In the genomic region with DNA sequence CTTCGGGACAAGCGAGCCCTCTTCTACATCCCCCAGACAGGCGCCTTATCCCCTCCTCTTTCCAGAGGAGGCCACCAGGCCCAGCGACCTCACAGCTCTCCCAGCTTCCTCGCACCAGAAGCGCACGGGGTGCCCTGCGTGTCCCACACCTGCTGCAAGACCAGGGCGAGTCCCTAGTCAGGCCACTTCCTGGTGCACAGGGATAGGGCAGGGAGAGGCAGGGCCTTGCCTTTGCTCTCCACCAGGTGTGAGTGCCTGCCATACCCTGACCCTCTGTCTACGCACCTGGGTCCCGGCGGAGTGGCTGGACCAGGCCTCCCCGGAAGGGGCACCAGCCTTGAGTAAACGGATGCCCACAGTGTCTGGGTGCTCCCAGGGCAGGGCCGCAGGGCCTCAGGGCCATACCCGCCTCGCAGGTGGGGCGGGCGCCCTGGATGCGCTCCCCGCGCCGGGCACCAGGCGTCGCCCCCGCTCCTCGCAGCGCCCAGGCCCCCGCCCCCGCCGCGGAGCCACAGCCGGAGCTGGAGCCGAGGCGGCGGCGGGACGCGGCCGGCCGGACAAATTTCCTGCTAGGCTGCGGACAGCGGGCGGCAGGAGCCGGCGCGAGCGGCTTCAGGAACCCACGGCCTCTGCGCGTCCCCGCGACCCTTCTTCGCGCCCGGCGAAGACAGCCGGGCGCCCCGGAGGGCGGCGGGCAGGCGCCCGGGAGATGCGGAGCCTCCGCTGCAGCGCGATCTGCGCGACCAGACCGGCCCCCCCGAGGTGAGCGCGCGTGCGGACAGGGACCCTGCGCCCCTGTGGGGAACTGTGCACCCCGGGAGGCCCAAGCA, we compare ENCODE assay signal across 1 cellular context.
TF ChIP-seq lines count a peak whose summit lies in the region.

A gene with protein sequence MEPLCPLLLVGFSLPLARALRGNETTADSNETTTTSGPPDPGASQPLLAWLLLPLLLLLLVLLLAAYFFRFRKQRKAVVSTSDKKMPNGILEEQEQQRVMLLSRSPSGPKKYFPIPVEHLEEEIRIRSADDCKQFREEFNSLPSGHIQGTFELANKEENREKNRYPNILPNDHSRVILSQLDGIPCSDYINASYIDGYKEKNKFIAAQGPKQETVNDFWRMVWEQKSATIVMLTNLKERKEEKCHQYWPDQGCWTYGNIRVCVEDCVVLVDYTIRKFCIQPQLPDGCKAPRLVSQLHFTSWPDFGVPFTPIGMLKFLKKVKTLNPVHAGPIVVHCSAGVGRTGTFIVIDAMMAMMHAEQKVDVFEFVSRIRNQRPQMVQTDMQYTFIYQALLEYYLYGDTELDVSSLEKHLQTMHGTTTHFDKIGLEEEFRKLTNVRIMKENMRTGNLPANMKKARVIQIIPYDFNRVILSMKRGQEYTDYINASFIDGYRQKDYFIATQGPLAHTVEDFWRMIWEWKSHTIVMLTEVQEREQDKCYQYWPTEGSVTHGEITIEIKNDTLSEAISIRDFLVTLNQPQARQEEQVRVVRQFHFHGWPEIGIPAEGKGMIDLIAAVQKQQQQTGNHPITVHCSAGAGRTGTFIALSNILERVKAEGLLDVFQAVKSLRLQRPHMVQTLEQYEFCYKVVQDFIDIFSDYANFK (plus strand): TSS at position 556 of the 830 bp plus-strand sequence. CDS start 133,779 bp downstream, outside the sequence.

TF ChIP-seq in K562, 482 proteins besides CTCF, POLR2A, EP300 and RAD21 (continued from another document):
- TF ChIP-seq CCNT2 (IDR thresholded peaks at IDR 0.05; ENCODE audit: borderline replicate concordance, extremely low read depth, insufficient read length, low read depth, low read length): no peak
- TF ChIP-seq ZNF778 (CRISPR knock-in tag; IDR thresholded peaks at IDR 0.05): no peak
- TF ChIP-seq, protein P1, sequence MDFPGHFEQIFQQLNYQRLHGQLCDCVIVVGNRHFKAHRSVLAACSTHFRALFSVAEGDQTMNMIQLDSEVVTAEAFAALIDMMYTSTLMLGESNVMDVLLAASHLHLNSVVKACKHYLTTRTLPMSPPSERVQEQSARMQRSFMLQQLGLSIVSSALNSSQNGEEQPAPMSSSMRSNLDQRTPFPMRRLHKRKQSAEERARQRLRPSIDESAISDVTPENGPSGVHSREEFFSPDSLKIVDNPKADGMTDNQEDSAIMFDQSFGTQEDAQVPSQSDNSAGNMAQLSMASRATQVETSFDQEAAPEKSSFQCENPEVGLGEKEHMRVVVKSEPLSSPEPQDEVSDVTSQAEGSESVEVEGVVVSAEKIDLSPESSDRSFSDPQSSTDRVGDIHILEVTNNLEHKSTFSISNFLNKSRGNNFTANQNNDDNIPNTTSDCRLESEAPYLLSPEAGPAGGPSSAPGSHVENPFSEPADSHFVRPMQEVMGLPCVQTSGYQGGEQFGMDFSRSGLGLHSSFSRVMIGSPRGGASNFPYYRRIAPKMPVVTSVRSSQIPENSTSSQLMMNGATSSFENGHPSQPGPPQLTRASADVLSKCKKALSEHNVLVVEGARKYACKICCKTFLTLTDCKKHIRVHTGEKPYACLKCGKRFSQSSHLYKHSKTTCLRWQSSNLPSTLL (IDR thresholded peaks at IDR 0.05): no peak
- TF ChIP-seq KLF13 (tag; IDR thresholded peaks at IDR 0.05; ENCODE audit: borderline replicate concordance, low read depth): no peak
- TF ChIP-seq RBM14 (IDR thresholded peaks at IDR 0.05; ENCODE audit: borderline replicate concordance, insufficient read depth, low read depth, low read length): no peak
- TF ChIP-seq, protein P2, sequence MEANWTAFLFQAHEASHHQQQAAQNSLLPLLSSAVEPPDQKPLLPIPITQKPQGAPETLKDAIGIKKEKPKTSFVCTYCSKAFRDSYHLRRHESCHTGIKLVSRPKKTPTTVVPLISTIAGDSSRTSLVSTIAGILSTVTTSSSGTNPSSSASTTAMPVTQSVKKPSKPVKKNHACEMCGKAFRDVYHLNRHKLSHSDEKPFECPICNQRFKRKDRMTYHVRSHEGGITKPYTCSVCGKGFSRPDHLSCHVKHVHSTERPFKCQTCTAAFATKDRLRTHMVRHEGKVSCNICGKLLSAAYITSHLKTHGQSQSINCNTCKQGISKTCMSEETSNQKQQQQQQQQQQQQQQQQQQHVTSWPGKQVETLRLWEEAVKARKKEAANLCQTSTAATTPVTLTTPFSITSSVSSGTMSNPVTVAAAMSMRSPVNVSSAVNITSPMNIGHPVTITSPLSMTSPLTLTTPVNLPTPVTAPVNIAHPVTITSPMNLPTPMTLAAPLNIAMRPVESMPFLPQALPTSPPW (CRISPR knock-in tag; IDR thresholded peaks at IDR 0.05): peak; percentile 34; the same call in 1 of the 2 replicates
- no peak for TF ChIP-seq POLR2AphosphoS5 (IDR thresholded peaks at IDR 0.05; ENCODE audit: control insufficient read depth, insufficient read depth, low read depth, low read length)
- no peak for TF ChIP-seq ZNF316 (IDR thresholded peaks at IDR 0.05)
- TF ChIP-seq ASH1L (IDR thresholded peaks at IDR 0.05; ENCODE audit: borderline replicate concordance, low read depth, partially characterized antibody): no peak
- no peak for TF ChIP-seq HNRNPUL1 (IDR thresholded peaks at IDR 0.05; ENCODE audit: low read length)
- TF ChIP-seq SRSF3 (IDR thresholded peaks at IDR 0.05; ENCODE audit: insufficient read depth, low read length): no peak
- TF ChIP-seq ZNF12 (CRISPR knock-in tag; IDR thresholded peaks at IDR 0.05): no peak
- TF ChIP-seq, protein P3, sequence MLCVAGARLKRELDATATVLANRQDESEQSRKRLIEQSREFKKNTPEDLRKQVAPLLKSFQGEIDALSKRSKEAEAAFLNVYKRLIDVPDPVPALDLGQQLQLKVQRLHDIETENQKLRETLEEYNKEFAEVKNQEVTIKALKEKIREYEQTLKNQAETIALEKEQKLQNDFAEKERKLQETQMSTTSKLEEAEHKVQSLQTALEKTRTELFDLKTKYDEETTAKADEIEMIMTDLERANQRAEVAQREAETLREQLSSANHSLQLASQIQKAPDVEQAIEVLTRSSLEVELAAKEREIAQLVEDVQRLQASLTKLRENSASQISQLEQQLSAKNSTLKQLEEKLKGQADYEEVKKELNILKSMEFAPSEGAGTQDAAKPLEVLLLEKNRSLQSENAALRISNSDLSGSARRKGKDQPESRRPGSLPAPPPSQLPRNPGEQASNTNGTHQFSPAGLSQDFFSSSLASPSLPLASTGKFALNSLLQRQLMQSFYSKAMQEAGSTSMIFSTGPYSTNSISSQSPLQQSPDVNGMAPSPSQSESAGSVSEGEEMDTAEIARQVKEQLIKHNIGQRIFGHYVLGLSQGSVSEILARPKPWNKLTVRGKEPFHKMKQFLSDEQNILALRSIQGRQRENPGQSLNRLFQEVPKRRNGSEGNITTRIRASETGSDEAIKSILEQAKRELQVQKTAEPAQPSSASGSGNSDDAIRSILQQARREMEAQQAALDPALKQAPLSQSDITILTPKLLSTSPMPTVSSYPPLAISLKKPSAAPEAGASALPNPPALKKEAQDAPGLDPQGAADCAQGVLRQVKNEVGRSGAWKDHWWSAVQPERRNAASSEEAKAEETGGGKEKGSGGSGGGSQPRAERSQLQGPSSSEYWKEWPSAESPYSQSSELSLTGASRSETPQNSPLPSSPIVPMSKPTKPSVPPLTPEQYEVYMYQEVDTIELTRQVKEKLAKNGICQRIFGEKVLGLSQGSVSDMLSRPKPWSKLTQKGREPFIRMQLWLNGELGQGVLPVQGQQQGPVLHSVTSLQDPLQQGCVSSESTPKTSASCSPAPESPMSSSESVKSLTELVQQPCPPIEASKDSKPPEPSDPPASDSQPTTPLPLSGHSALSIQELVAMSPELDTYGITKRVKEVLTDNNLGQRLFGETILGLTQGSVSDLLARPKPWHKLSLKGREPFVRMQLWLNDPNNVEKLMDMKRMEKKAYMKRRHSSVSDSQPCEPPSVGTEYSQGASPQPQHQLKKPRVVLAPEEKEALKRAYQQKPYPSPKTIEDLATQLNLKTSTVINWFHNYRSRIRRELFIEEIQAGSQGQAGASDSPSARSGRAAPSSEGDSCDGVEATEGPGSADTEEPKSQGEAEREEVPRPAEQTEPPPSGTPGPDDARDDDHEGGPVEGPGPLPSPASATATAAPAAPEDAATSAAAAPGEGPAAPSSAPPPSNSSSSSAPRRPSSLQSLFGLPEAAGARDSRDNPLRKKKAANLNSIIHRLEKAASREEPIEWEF (CRISPR knock-in tag; IDR thresholded peaks at IDR 0.05): no peak
- TF ChIP-seq, protein P4, sequence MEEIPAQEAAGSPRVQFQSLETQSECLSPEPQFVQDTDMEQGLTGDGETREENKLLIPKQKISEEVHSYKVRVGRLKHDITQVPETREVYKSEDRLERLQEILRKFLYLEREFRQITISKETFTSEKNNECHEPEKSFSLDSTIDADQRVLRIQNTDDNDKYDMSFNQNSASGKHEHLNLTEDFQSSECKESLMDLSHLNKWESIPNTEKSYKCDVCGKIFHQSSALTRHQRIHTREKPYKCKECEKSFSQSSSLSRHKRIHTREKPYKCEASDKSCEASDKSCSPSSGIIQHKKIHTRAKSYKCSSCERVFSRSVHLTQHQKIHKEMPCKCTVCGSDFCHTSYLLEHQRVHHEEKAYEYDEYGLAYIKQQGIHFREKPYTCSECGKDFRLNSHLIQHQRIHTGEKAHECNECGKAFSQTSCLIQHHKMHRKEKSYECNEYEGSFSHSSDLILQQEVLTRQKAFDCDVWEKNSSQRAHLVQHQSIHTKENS (CRISPR knock-in tag; IDR thresholded peaks at IDR 0.05): no peak
- no peak for TF ChIP-seq TCFL5 (CRISPR knock-in tag; conservative IDR thresholded peaks at IDR 0.05)
- TF ChIP-seq MAZ (CRISPR knock-in tag; conservative IDR thresholded peaks at IDR 0.05 in 1 of 2, IDR thresholded peaks at IDR 0.05 in 1 of 2): 0 out of 4 replicates have a peak, but pooled peaks of 1 of the 2 experiments have one; percentile 54
- TF ChIP-seq ZNF561 (CRISPR knock-in tag; conservative IDR thresholded peaks at IDR 0.05): no peak
- TF ChIP-seq, protein P5, sequence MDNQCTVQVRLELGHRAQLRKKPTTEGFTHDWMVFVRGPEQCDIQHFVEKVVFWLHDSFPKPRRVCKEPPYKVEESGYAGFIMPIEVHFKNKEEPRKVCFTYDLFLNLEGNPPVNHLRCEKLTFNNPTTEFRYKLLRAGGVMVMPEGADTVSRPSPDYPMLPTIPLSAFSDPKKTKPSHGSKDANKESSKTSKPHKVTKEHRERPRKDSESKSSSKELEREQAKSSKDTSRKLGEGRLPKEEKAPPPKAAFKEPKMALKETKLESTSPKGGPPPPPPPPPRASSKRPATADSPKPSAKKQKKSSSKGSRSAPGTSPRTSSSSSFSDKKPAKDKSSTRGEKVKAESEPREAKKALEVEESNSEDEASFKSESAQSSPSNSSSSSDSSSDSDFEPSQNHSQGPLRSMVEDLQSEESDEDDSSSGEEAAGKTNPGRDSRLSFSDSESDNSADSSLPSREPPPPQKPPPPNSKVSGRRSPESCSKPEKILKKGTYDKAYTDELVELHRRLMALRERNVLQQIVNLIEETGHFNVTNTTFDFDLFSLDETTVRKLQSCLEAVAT (IDR thresholded peaks at IDR 0.05): no peak
- TF ChIP-seq, protein P6, sequence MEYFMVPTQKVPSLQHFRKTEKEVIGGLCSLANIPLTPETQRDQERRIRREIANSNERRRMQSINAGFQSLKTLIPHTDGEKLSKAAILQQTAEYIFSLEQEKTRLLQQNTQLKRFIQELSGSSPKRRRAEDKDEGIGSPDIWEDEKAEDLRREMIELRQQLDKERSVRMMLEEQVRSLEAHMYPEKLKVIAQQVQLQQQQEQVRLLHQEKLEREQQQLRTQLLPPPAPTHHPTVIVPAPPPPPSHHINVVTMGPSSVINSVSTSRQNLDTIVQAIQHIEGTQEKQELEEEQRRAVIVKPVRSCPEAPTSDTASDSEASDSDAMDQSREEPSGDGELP (CRISPR knock-in tag; IDR thresholded peaks at IDR 0.05; ENCODE audit: borderline replicate concordance): no peak
- TF ChIP-seq, protein P7, sequence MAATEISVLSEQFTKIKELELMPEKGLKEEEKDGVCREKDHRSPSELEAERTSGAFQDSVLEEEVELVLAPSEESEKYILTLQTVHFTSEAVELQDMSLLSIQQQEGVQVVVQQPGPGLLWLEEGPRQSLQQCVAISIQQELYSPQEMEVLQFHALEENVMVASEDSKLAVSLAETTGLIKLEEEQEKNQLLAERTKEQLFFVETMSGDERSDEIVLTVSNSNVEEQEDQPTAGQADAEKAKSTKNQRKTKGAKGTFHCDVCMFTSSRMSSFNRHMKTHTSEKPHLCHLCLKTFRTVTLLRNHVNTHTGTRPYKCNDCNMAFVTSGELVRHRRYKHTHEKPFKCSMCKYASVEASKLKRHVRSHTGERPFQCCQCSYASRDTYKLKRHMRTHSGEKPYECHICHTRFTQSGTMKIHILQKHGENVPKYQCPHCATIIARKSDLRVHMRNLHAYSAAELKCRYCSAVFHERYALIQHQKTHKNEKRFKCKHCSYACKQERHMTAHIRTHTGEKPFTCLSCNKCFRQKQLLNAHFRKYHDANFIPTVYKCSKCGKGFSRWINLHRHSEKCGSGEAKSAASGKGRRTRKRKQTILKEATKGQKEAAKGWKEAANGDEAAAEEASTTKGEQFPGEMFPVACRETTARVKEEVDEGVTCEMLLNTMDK (IDR thresholded peaks at IDR 0.05; ENCODE audit: borderline replicate concordance, insufficient read depth, low read depth, low read length, poor library complexity, severe bottlenecking): no peak
- no peak for TF ChIP-seq PHB (CRISPR knock-in tag; IDR thresholded peaks at IDR 0.05)
TF ChIP-seq in K562: peak in this region for 3.
